In genomic region chr7:73838642-73839041, GRCh38 we compare ENCODE assay signal across 1 cellular context.
TF ChIP-seq lines count a peak whose summit lies in the region.

No MANE protein-coding gene starts in this region.

TF ChIP-seq in GM23338, 12 proteins besides CTCF, POLR2A, EP300 and RAD21:
- no peak for TF ChIP-seq NANOG (IDR thresholded peaks at IDR 0.05; ENCODE audit: borderline replicate concordance)
- TF ChIP-seq, protein P1, sequence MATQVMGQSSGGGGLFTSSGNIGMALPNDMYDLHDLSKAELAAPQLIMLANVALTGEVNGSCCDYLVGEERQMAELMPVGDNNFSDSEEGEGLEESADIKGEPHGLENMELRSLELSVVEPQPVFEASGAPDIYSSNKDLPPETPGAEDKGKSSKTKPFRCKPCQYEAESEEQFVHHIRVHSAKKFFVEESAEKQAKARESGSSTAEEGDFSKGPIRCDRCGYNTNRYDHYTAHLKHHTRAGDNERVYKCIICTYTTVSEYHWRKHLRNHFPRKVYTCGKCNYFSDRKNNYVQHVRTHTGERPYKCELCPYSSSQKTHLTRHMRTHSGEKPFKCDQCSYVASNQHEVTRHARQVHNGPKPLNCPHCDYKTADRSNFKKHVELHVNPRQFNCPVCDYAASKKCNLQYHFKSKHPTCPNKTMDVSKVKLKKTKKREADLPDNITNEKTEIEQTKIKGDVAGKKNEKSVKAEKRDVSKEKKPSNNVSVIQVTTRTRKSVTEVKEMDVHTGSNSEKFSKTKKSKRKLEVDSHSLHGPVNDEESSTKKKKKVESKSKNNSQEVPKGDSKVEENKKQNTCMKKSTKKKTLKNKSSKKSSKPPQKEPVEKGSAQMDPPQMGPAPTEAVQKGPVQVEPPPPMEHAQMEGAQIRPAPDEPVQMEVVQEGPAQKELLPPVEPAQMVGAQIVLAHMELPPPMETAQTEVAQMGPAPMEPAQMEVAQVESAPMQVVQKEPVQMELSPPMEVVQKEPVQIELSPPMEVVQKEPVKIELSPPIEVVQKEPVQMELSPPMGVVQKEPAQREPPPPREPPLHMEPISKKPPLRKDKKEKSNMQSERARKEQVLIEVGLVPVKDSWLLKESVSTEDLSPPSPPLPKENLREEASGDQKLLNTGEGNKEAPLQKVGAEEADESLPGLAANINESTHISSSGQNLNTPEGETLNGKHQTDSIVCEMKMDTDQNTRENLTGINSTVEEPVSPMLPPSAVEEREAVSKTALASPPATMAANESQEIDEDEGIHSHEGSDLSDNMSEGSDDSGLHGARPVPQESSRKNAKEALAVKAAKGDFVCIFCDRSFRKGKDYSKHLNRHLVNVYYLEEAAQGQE (IDR thresholded peaks at IDR 0.05; ENCODE audit: unreplicated experiment), result no peak
- TF ChIP-seq ZNF462 (CRISPR knock-in tag; IDR thresholded peaks at IDR 0.05), result no peak
- no peak for TF ChIP-seq POLR2AphosphoS5 (IDR thresholded peaks at IDR 0.05; ENCODE audit: low read depth)
- TF ChIP-seq STAT1 (IDR thresholded peaks at IDR 0.05; ENCODE audit: unreplicated experiment), result no peak
- no peak for TF ChIP-seq ZNF331 (CRISPR knock-in tag; IDR thresholded peaks at IDR 0.05; ENCODE audit: low read depth)
- TF ChIP-seq EZH2phosphoT487 (IDR thresholded peaks at IDR 0.05; ENCODE audit: unreplicated experiment), result no peak
- TF ChIP-seq JUNB (IDR thresholded peaks at IDR 0.05; ENCODE audit: unreplicated experiment), result no peak
- no peak for TF ChIP-seq ETS1 (IDR thresholded peaks at IDR 0.05)
- TF ChIP-seq ZNF114 (CRISPR knock-in tag; IDR thresholded peaks at IDR 0.05), result no peak
- no peak for TF ChIP-seq CREB1 (CRISPR knock-in tag; IDR thresholded peaks at IDR 0.05; ENCODE audit: low read depth)
- no peak for TF ChIP-seq EZH2 (IDR thresholded peaks at IDR 0.05; ENCODE audit: low read depth, unreplicated experiment)
TF ChIP-seq in GM23338: peak in this region for 0.
